ENCODE assay signal across 9 cellular contexts in the genomic region with DNA sequence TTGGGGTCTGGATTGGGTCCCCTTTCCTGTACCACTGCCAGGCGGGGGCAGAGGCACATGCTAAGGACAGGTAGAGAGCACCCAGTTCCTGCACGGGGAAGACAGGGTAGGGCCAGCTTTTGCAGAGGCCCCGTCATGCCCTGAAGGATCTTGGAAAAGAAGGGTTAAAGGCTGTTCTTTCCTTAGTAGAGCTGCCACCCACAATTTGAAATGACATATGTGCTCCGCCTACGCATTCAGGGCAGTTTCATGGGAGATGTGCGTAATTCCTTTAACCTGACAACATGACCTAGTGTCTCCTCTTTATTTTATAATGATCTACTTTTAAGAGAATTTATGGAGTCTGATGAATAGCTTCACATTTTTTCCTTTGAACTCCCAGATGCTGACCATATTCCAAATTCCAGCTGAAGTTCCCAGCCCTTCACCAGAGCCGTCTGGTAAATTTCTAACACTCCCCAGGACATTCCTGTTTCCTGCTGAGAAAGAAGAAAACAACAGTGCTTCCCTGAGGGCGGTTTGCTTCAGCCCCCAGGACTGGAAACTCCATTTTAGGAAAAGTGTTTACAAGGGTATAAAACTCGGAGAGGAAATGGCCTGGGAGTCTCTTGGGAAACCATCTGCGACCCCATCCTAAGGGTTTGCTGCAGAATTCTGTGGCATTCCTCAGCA. TPM values are rescaled to one million over a fixed set of nuclear protein-coding genes. Genes with fewer than 3 reads are reported as not detected.
DNase-seq lines count a peak whose midpoint lies in the region; ATAC-seq, FAIRE-seq and TF ChIP-seq lines count a peak whose summit lies in the region.
"Had no signal": no experiment of that assay in that cellular context is flagged by ENCODE, and none has a peak within 500 bp of the region (broad histone marks: within the 10 kb centered on the region; RNA-seq: fewer than 3 reads in every experiment).

No MANE protein-coding gene starts in this region.

- WGBS in prostate gland: 42% methylated on average over 10 of the region's 10 CpGs

- no peaks in the 10 kb centered on the region for H3K4me1 Mint-ChIP-seq in activated CD4-positive, alpha-beta memory T cell treated with anti-CD3 and anti-CD28 coated beads for 36 hours (ENCODE audit: low read depth)

- DNase-seq in H54 (ENCODE audit: insufficient read length, low spot score): peak; percentile 42
- peak; percentile 73 for DNase-seq in brain pericyte (ENCODE audit: low read depth, low spot score)
- DNase-seq in skeletal muscle cell (ENCODE audit: low read depth): peak; percentile 98
- no peak for DNase-seq in activated CD4-positive, alpha-beta memory T cell treated with anti-CD3 and anti-CD28 coated beads for 36 hours
- DNase-seq in prostate gland (ENCODE audit: low spot score): no peak
- DNase-seq in stimulated activated CD4-positive, alpha-beta T cell treated with anti-CD3 and anti-CD28 coated beads, Interleukin-12 subunit alpha, Interleukin-12 subunit beta, amount 100 ng/mL, for 4 hours: no peak

- FAIRE-seq in H54 (lab: Jason Lieb, UNC): peak; percentile 97

- H3K27me3 ChIP-seq in iPS-20b (ENCODE audit: insufficient read depth, low read length) (no peaks in the 10 kb centered on the region), prostate gland (replicated peaks; ENCODE audit: insufficient read depth) (no peaks in the 10 kb centered on the region)

- peaks cover 6% of the 10 kb centered on the region for H3K27me3 Mint-ChIP-seq in activated CD4-positive, alpha-beta memory T cell treated with anti-CD3 and anti-CD28 coated beads for 36 hours

- ATAC-seq in HG02610 (IDR thresholded peaks at IDR 0.05; ENCODE audit: unreplicated experiment): no peak

- peak overlapping the region; percentile 14 for H3K27ac ChIP-seq in iPS-20b (ENCODE audit: low read length)
- no peak overlapping the region for H3K27ac ChIP-seq in prostate gland

- H3K4me3 ChIP-seq in iPS-20b (ENCODE audit: low read length) (peak overlapping the region; percentile 40; the same call in 1 of the 2 replicates), skeletal muscle cell (ENCODE audit: low read depth, low read length) (no peak overlapping the region), prostate gland (no peak overlapping the region)

- peaks cover 24% of the 10 kb centered on the region for H3K4me1 ChIP-seq in iPS-20b (ENCODE audit: insufficient read depth, low read length)
- no peaks in the 10 kb centered on the region for H3K4me1 ChIP-seq in prostate gland (replicated peaks)

- peaks cover 8% of the 10 kb centered on the region; the same call in 1 of the 2 replicates for H3K9me3 ChIP-seq in iPS-20b (ENCODE audit: insufficient read depth, low read depth, low read length)
- no peaks in the 10 kb centered on the region for H3K9me3 ChIP-seq in prostate gland

- H3K36me3 ChIP-seq in iPS-20b (ENCODE audit: insufficient read depth, low read depth, low read length): no peaks in the 10 kb centered on the region
- H3K36me3 ChIP-seq in prostate gland: no peaks in the 10 kb centered on the region

- intact Hi-C loops in activated CD4-positive, alpha-beta memory T cell treated with anti-CD3 and anti-CD28 coated beads for 36 hours (cut with micrococcal nuclease): no loop called here
- intact Hi-C loops in prostate gland (cut with DNase I): no loop called here

- H3K4me3 Mint-ChIP-seq in activated CD4-positive, alpha-beta memory T cell treated with anti-CD3 and anti-CD28 coated beads for 36 hours: no peak overlapping the region
- H3K4me3 Mint-ChIP-seq: dendritic cell treated with granulocyte-macrophage colony-stimulating factor and Interleukin-4, amounts not matched to agents 40 ng/mL and 50 ng/mL, for 4 days had no signal

- POLR2A ChIA-PET in activated CD4-positive, alpha-beta memory T cell treated with anti-CD3 and anti-CD28 coated beads for 36 hours (lab: Charles Lee): no interaction called here

- H3K36me3 Mint-ChIP-seq in activated CD4-positive, alpha-beta memory T cell treated with anti-CD3 and anti-CD28 coated beads for 36 hours: no peaks in the 10 kb centered on the region

- TF ChIP-seq CTCF in prostate gland (IDR thresholded peaks at IDR 0.05): no peak

- TF ChIP-seq POLR2A in H54 (IDR thresholded peaks at IDR 0.05; ENCODE audit: low read depth, low read length) (no peak), prostate gland (IDR thresholded peaks at IDR 0.05) (no peak)

- CTCF ChIA-PET in activated CD4-positive, alpha-beta memory T cell treated with anti-CD3 and anti-CD28 coated beads for 36 hours (lab: Charles Lee): interaction anchor here (2.0 kb wide), 1 partner anchor 9 kb away, joined by 8 read pairs; no protein-coding TSS in a partner anchor

- H3K9ac ChIP-seq in iPS-20b (ENCODE audit: low read depth, low read length): peak overlapping the region; percentile 74

- H3K9me3 Mint-ChIP-seq in activated CD4-positive, alpha-beta memory T cell treated with anti-CD3 and anti-CD28 coated beads for 36 hours: no peaks in the 10 kb centered on the region
- H3K9me3 Mint-ChIP-seq: dendritic cell treated with granulocyte-macrophage colony-stimulating factor and Interleukin-4, amounts not matched to agents 40 ng/mL and 50 ng/mL, for 4 days had no signal

- no peak overlapping the region for H3K27ac Mint-ChIP-seq in activated CD4-positive, alpha-beta memory T cell treated with anti-CD3 and anti-CD28 coated beads for 36 hours
- H3K27ac Mint-ChIP-seq: dendritic cell treated with granulocyte-macrophage colony-stimulating factor and Interleukin-4, amounts not matched to agents 40 ng/mL and 50 ng/mL, for 4 days had no signal

RNA-seq across cellular contexts. Expression of a gene that starts 58.9 kb away (rescaled TPM):
- 10 to 100 TPM; 20.1 to 22.6 TPM for total RNA-seq in activated CD4-positive, alpha-beta memory T cell treated with anti-CD3 and anti-CD28 coated beads for 36 hours
- total RNA-seq in prostate gland: 10 to 100 TPM; 57.8 to 69.7 TPM

Comparison
In these comparisons a context has a peak if more than half of its experiments do, and no peak if none do; other contexts are left out.
1. DNase-seq: peak in H54 (single experiment), brain pericyte (single experiment) and skeletal muscle cell (single experiment); none in activated CD4-positive, alpha-beta memory T cell treated with anti-CD3 and anti-CD28 coated beads for 36 hours (single experiment), prostate gland (single experiment) and stimulated activated CD4-positive, alpha-beta T cell treated with anti-CD3 and anti-CD28 coated beads, Interleukin-12 subunit alpha, Interleukin-12 subunit beta, amount 100 ng/mL, for 4 hours (single experiment).